Comparison of ENCODE assay signal across 14 cellular contexts in genomic region chr22:23249506-23250423, GRCh38.
DNase-seq lines count a peak whose midpoint lies in the region; ATAC-seq and TF ChIP-seq lines count a peak whose summit lies in the region.
"Had no signal": no experiment of that assay in that cellular context is flagged by ENCODE, and none has a peak within 500 bp of the region (broad histone marks: within the 10 kb centered on the region; RNA-seq: fewer than 3 reads in every experiment).

No MANE protein-coding gene starts in this region.

- H3K18ac ChIP-seq in mesendoderm (ENCODE audit: low read length): no peak overlapping the region

- intact Hi-C loops in testis (cut with DNase I; ENCODE audit: low total_unique reads): no loop called here

- ATAC-seq in GM23338 (no peak), GM21528 (IDR thresholded peaks at IDR 0.05; ENCODE audit: low FRiP score, unreplicated experiment) (no peak), HG03457 (IDR thresholded peaks at IDR 0.05; ENCODE audit: unreplicated experiment) (no peak)

- H3K4me1 Mint-ChIP-seq in GM23338: peaks cover 90% of the 10 kb centered on the region
- H3K4me1 Mint-ChIP-seq in activated CD4-positive, alpha-beta memory T cell treated with anti-CD3 and anti-CD28 coated beads, Interleukin-2, amount 10 ng/mL, durations not matched to agents 7 days and 5 days: peaks cover 65% of the 10 kb centered on the region

- no peaks in the 10 kb centered on the region for H3F3A ChIP-seq in GM23338 (replicated peaks; ENCODE audit: low read depth)

- peaks cover 41% of the 10 kb centered on the region for H3K79me1 ChIP-seq in mesendoderm (ENCODE audit: low read length)

- no peak overlapping the region for H3K4me3 ChIP-seq in BLaER1 treated with 17β-estradiol and CSF1 and Interleukin-3, amounts not matched to agents 10 nM and 100 nM
- H3K4me3 ChIP-seq in GM23338 (no peak overlapping the region), mesendoderm (ENCODE audit: low read length) (no peak overlapping the region), testis (no peak overlapping the region), Peyer's patch (no peak overlapping the region)
- H3K4me3 ChIP-seq: breast epithelium had no signal

- H3K27me3 ChIP-seq in BLaER1 treated with 17β-estradiol and CSF1 and Interleukin-3, amounts not matched to agents 10 nM and 100 nM: no peaks in the 10 kb centered on the region
- H3K27me3 ChIP-seq in GM23338 (ENCODE audit: insufficient read depth) (no peaks in the 10 kb centered on the region), mesendoderm (ENCODE audit: insufficient read depth, low read length, poor library complexity) (no peaks in the 10 kb centered on the region), testis (no peaks in the 10 kb centered on the region), Peyer's patch (no peaks in the 10 kb centered on the region)
- H3K27me3 ChIP-seq: breast epithelium had no signal

- H3K9ac ChIP-seq in BLaER1 treated with 17β-estradiol and CSF1 and Interleukin-3, amounts not matched to agents 10 nM and 100 nM: 0 out of 22 replicates have a peak overlapping the region, but pooled peaks of 1 of the 11 experiments have one; percentile 2
- no peak overlapping the region for H3K9ac ChIP-seq in mesendoderm (ENCODE audit: low read length)

- H3K4me2 ChIP-seq in BLaER1 treated with 17β-estradiol and CSF1 and Interleukin-3, amounts not matched to agents 10 nM and 100 nM: peak overlapping the region in 6 of 11 experiments; percentile 1 to 74 (median 62); a peak in 8 of 22 replicates
- H3K4me2 ChIP-seq in GM23338 (0 out of 2 replicates have a peak overlapping the region, but pooled peaks have one; percentile 14), mesendoderm (ENCODE audit: low read length) (no peak overlapping the region)

- no peak overlapping the region for H3K27ac ChIP-seq in BLaER1 treated with 17β-estradiol and CSF1 and Interleukin-3, amounts not matched to agents 10 nM and 100 nM
- H3K27ac ChIP-seq in GM23338 (ENCODE audit: low read depth): 0 out of 2 replicates have a peak overlapping the region, but pooled peaks have one; percentile 19
- no peak overlapping the region for H3K27ac ChIP-seq in mesendoderm (ENCODE audit: low read depth, low read length)
- H3K27ac ChIP-seq in testis: no peak overlapping the region
- no peak overlapping the region for H3K27ac ChIP-seq in Peyer's patch

- no peak overlapping the region for H3K4ac ChIP-seq in mesendoderm (ENCODE audit: low read depth, low read length)

- peaks cover 85% of the 10 kb centered on the region for H3K79me2 ChIP-seq in GM23338 (replicated peaks; ENCODE audit: insufficient read depth)
- H3K79me2 ChIP-seq in mesendoderm (ENCODE audit: control insufficient read depth, insufficient read depth, low read length): peaks cover 63% of the 10 kb centered on the region

- H4K20me1 ChIP-seq in BLaER1 treated with 17β-estradiol and CSF1 and Interleukin-3, amounts not matched to agents 10 nM and 100 nM: peaks cover 50 to 100% (median 96%) of the 10 kb centered on the region in 11 experiments; a peak in 21 of 22 replicates
- peaks cover 2% of the 10 kb centered on the region; the same call in 1 of the 2 replicates for H4K20me1 ChIP-seq in GM23338 (replicated peaks; ENCODE audit: insufficient read depth)

- H3K56ac ChIP-seq in mesendoderm (ENCODE audit: low read length): no peak overlapping the region

- no peak overlapping the region for H4K5ac ChIP-seq in mesendoderm (ENCODE audit: low read length)

- POLR2A ChIA-PET in activated CD4-positive, alpha-beta memory T cell treated with anti-CD3 and anti-CD28 coated beads, Interleukin-2, amount 10 ng/mL, durations not matched to agents 7 days and 5 days (lab: Charles Lee): interaction anchor here (0.9 to 3.9 kb wide), 5 partner anchors 7 to 69 kb away, joined by 3 to 15 read pairs (median 4); no protein-coding TSS in a partner anchor

- no peaks in the 10 kb centered on the region for H3K9me3 ChIP-seq in BLaER1 treated with 17β-estradiol and CSF1 and Interleukin-3, amounts not matched to agents 10 nM and 100 nM (replicated peaks in 1 of 11)
- H3K9me3 ChIP-seq in testis (no peaks in the 10 kb centered on the region), Peyer's patch (no peaks in the 10 kb centered on the region)
- H3K9me3 ChIP-seq: breast epithelium had no signal

- CTCF ChIA-PET in activated CD4-positive, alpha-beta memory T cell treated with anti-CD3 and anti-CD28 coated beads, Interleukin-2, amount 10 ng/mL, durations not matched to agents 7 days and 5 days (lab: Charles Lee): interaction anchor here (0.8 to 2.4 kb wide), 3 partner anchors 24 to 40 kb away, joined by 4 to 8 read pairs (median 6); no protein-coding TSS in a partner anchor

- peaks cover 12 to 61% (median 23%) of the 10 kb centered on the region in 11 experiments for H3K36me3 ChIP-seq in BLaER1 treated with 17β-estradiol and CSF1 and Interleukin-3, amounts not matched to agents 10 nM and 100 nM
- no peaks in the 10 kb centered on the region for H3K36me3 ChIP-seq in GM23338 (ENCODE audit: insufficient read depth)
- no peaks in the 10 kb centered on the region for H3K36me3 ChIP-seq in mesendoderm (ENCODE audit: control insufficient read depth, insufficient read depth, low read length)
- no peaks in the 10 kb centered on the region for H3K36me3 ChIP-seq in testis (ENCODE audit: low read depth, missing control alignments)
- H3K36me3 ChIP-seq in Peyer's patch: peaks cover 0 to 13% (median 0%) of the 10 kb centered on the region in 3 donors
- H3K36me3 ChIP-seq: breast epithelium had no signal

- no peaks in the 10 kb centered on the region for H3K9me2 ChIP-seq in GM23338 (ENCODE audit: insufficient read depth)

- H3K27ac Mint-ChIP-seq in GM23338: peak overlapping the region; percentile 42; the same call in 1 of the 2 replicates
- peak overlapping the region; percentile 84 for H3K27ac Mint-ChIP-seq in activated CD4-positive, alpha-beta memory T cell treated with anti-CD3 and anti-CD28 coated beads, Interleukin-2, amount 10 ng/mL, durations not matched to agents 7 days and 5 days

- peaks cover 22% of the 10 kb centered on the region for H3K36me3 Mint-ChIP-seq in GM23338 (ENCODE audit: low read depth)
- H3K36me3 Mint-ChIP-seq in activated CD4-positive, alpha-beta memory T cell treated with anti-CD3 and anti-CD28 coated beads, Interleukin-2, amount 10 ng/mL, durations not matched to agents 7 days and 5 days (ENCODE audit: low read depth): peaks cover 14% of the 10 kb centered on the region

- DNase-seq in GM23338 (ENCODE audit: low spot score): no peak
- DNase-seq in activated CD4-positive, alpha-beta memory T cell treated with anti-CD3 and anti-CD28 coated beads, Interleukin-2, amount 10 ng/mL, durations not matched to agents 7 days and 5 days: no peak
- peak; percentile 44 for DNase-seq in mesendoderm
- no peak for DNase-seq in testis
- no peak for DNase-seq in Peyer's patch
- DNase-seq: foreskin melanocyte; NCI-H1694 treated with DMSO at 0.1 percent for 48 hours; NCI-H774; SHP77 treated with DMSO at 0.1 percent for 48 hours; stimulated activated CD4-positive, alpha-beta T cell treated with anti-CD3 and anti-CD28 coated beads, Interleukin-4, amount 100 ng/mL, for 1 hour had no signal

- no peaks in the 10 kb centered on the region for H3K9me3 Mint-ChIP-seq in GM23338
- no peaks in the 10 kb centered on the region for H3K9me3 Mint-ChIP-seq in activated CD4-positive, alpha-beta memory T cell treated with anti-CD3 and anti-CD28 coated beads, Interleukin-2, amount 10 ng/mL, durations not matched to agents 7 days and 5 days

- peaks cover 11 to 92% (median 78%) of the 10 kb centered on the region in 10 experiments; a peak in 18 of 20 replicates for H3K4me1 ChIP-seq in BLaER1 treated with 17β-estradiol and CSF1 and Interleukin-3, amounts not matched to agents 10 nM and 100 nM
- peaks cover 61% of the 10 kb centered on the region for H3K4me1 ChIP-seq in GM23338 (ENCODE audit: insufficient read depth)
- peaks cover 19% of the 10 kb centered on the region for H3K4me1 ChIP-seq in mesendoderm (ENCODE audit: control insufficient read depth, low read depth, low read length)
- H3K4me1 ChIP-seq in testis: no peaks in the 10 kb centered on the region
- H3K4me1 ChIP-seq in Peyer's patch: peaks cover 0 to 6% (median 0%) of the 10 kb centered on the region in 4 donors
- H3K4me1 ChIP-seq: breast epithelium had no signal

- H2BK120ac ChIP-seq in mesendoderm (ENCODE audit: low read depth, low read length): no peak overlapping the region

- no peak overlapping the region for H2AK5ac ChIP-seq in mesendoderm (ENCODE audit: low read length)

- H2AFZ ChIP-seq in GM23338: no peak overlapping the region

- no peak overlapping the region for H3K4me3 Mint-ChIP-seq in GM23338
- H3K4me3 Mint-ChIP-seq in activated CD4-positive, alpha-beta memory T cell treated with anti-CD3 and anti-CD28 coated beads, Interleukin-2, amount 10 ng/mL, durations not matched to agents 7 days and 5 days: peak overlapping the region; percentile 34

- no peak overlapping the region for H3K23ac ChIP-seq in mesendoderm (ENCODE audit: low read length)

- no peak overlapping the region for H2BK5ac ChIP-seq in mesendoderm (ENCODE audit: low read length)

- TF ChIP-seq POLR2A in testis (IDR thresholded peaks at IDR 0.05) (no peak), Peyer's patch (IDR thresholded peaks at IDR 0.05) (no peak)

- no peak overlapping the region for H4K8ac ChIP-seq in mesendoderm (ENCODE audit: low read depth, low read length)

- no CpG with 5 or more reads among the region's 20 CpGs for WGBS in mesendoderm (ENCODE audit: extremely low coverage, insufficient coverage, low lambda C conversion rate)
- WGBS in testis, 2 donors: 82 to 91% methylated on average over 13 to 20 of the region's 20 CpGs

- H3K27me3 Mint-ChIP-seq in GM23338 (ENCODE audit: insufficient read depth, low read depth, poor library complexity): peaks cover 10% of the 10 kb centered on the region
- no peaks in the 10 kb centered on the region for H3K27me3 Mint-ChIP-seq in activated CD4-positive, alpha-beta memory T cell treated with anti-CD3 and anti-CD28 coated beads, Interleukin-2, amount 10 ng/mL, durations not matched to agents 7 days and 5 days

- no peak overlapping the region for H2BK15ac ChIP-seq in mesendoderm (replicated peaks; ENCODE audit: low read depth)

- TF ChIP-seq CTCF in GM23338 (conservative IDR thresholded peaks at IDR 0.05; ENCODE audit: low read depth in 2 of 2) (no peak), testis (IDR thresholded peaks at IDR 0.05) (no peak), Peyer's patch (IDR thresholded peaks at IDR 0.05) (no peak)

TF ChIP-seq in GM23338, 12 proteins besides CTCF, POLR2A, EP300 and RAD21 (continues in another document):
- TF ChIP-seq STAT1 (IDR thresholded peaks at IDR 0.05; ENCODE audit: unreplicated experiment): no peak
- TF ChIP-seq NANOG (IDR thresholded peaks at IDR 0.05; ENCODE audit: borderline replicate concordance): no peak
- TF ChIP-seq ZNF114 (CRISPR knock-in tag; IDR thresholded peaks at IDR 0.05): no peak
- TF ChIP-seq JUNB (IDR thresholded peaks at IDR 0.05; ENCODE audit: unreplicated experiment): no peak
